1 cellular context compared by ENCODE assay signal in the genomic region with DNA sequence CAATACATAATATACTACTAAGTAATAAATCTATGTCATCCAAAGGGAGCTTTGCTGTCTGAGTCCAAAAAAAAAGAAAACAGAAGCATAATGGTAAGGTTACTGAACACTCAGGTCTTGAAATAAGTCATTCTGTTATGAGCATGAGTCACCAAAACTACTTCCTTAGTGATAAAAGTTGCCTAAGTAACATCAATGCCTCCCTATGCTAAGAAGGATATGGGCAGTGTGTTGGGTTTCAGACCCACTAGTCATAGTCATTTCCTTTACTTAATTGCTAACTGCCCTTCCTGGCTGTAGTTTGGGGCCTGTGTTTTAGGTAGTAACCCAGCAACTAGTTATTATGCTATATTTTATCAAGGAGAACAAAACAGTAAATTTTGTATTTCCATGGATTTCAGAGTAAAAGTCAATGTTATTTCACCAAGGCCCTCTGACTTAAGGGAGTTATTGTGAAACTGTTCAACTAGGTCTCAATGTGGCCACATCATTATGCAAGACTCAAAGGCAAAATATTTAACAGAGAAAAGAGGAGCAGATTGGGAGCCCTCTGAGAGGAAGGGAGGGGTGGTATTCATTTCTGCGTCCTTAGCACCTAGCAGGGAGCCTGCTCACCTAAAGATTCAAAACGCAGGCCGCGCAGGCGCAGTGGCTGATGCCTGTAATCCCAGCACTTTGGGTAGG.
A peak's percentile ranks its signal among the peaks of the same experiment; 100 is the strongest.
TF ChIP-seq lines count a peak whose summit lies in the region.

No MANE protein-coding gene starts in this region.

TF ChIP-seq in HCT116, 20 proteins besides CTCF, POLR2A, EP300 and RAD21 (continued from another document):
- no peak; the same call in 1 of the 2 replicates for TF ChIP-seq SRF (IDR thresholded peaks at IDR 0.05; ENCODE audit: low read depth)
- peak; percentile 84 for TF ChIP-seq FOSL1 (IDR thresholded peaks at IDR 0.05; ENCODE audit: low read depth)
- TF ChIP-seq EZH2phosphoT487 (IDR thresholded peaks at IDR 0.05; ENCODE audit: borderline replicate concordance), result no peak
- peak; percentile 78 for TF ChIP-seq TCF7L2 (IDR thresholded peaks at IDR 0.05; ENCODE audit: borderline replicate concordance, extremely low read depth, insufficient read depth, insufficient read length)
- TF ChIP-seq CBX3 (IDR thresholded peaks at IDR 0.05; ENCODE audit: low read depth), result peak; percentile 61
- TF ChIP-seq, protein P1, sequence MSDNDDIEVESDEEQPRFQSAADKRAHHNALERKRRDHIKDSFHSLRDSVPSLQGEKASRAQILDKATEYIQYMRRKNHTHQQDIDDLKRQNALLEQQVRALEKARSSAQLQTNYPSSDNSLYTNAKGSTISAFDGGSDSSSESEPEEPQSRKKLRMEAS (IDR thresholded peaks at IDR 0.05), result 0 out of 2 replicates have a peak, but pooled peaks have one; percentile 28
- no peak for TF ChIP-seq EGR1 (IDR thresholded peaks at IDR 0.05; ENCODE audit: low read depth)
- no peak for TF ChIP-seq ZNF274 (IDR thresholded peaks at IDR 0.05; ENCODE audit: low read depth, low read length)
- TF ChIP-seq SP1 (IDR thresholded peaks at IDR 0.05; ENCODE audit: low read depth), result peak; percentile 86
- 0 out of 2 replicates have a peak, but pooled peaks have one; percentile 8 for TF ChIP-seq ZFX (IDR thresholded peaks at IDR 0.05)
- TF ChIP-seq YY1 (IDR thresholded peaks at IDR 0.05; ENCODE audit: extremely low read depth, insufficient replicate concordance, low read depth, low read length), result no peak
- TF ChIP-seq, protein P2, sequence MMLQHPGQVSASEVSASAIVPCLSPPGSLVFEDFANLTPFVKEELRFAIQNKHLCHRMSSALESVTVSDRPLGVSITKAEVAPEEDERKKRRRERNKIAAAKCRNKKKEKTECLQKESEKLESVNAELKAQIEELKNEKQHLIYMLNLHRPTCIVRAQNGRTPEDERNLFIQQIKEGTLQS (IDR thresholded peaks at IDR 0.05), result no peak
- TF ChIP-seq ELF1 (IDR thresholded peaks at IDR 0.05; ENCODE audit: borderline replicate concordance, low read depth), result no peak
- TF ChIP-seq EZH2 (IDR thresholded peaks at IDR 0.05), result no peak
- TF ChIP-seq POLR2AphosphoS5 (IDR thresholded peaks at IDR 0.05; ENCODE audit: low read depth, low read length), result peak; percentile 43; the same call in 1 of the 2 replicates
- peak; percentile 77 for TF ChIP-seq CEBPB (IDR thresholded peaks at IDR 0.05; ENCODE audit: low read depth)
- TF ChIP-seq, protein P3, sequence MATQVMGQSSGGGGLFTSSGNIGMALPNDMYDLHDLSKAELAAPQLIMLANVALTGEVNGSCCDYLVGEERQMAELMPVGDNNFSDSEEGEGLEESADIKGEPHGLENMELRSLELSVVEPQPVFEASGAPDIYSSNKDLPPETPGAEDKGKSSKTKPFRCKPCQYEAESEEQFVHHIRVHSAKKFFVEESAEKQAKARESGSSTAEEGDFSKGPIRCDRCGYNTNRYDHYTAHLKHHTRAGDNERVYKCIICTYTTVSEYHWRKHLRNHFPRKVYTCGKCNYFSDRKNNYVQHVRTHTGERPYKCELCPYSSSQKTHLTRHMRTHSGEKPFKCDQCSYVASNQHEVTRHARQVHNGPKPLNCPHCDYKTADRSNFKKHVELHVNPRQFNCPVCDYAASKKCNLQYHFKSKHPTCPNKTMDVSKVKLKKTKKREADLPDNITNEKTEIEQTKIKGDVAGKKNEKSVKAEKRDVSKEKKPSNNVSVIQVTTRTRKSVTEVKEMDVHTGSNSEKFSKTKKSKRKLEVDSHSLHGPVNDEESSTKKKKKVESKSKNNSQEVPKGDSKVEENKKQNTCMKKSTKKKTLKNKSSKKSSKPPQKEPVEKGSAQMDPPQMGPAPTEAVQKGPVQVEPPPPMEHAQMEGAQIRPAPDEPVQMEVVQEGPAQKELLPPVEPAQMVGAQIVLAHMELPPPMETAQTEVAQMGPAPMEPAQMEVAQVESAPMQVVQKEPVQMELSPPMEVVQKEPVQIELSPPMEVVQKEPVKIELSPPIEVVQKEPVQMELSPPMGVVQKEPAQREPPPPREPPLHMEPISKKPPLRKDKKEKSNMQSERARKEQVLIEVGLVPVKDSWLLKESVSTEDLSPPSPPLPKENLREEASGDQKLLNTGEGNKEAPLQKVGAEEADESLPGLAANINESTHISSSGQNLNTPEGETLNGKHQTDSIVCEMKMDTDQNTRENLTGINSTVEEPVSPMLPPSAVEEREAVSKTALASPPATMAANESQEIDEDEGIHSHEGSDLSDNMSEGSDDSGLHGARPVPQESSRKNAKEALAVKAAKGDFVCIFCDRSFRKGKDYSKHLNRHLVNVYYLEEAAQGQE (IDR thresholded peaks at IDR 0.05; ENCODE audit: low read depth), result no peak
- peak; percentile 88 for TF ChIP-seq JUND (IDR thresholded peaks at IDR 0.05)
- TF ChIP-seq, protein P4, sequence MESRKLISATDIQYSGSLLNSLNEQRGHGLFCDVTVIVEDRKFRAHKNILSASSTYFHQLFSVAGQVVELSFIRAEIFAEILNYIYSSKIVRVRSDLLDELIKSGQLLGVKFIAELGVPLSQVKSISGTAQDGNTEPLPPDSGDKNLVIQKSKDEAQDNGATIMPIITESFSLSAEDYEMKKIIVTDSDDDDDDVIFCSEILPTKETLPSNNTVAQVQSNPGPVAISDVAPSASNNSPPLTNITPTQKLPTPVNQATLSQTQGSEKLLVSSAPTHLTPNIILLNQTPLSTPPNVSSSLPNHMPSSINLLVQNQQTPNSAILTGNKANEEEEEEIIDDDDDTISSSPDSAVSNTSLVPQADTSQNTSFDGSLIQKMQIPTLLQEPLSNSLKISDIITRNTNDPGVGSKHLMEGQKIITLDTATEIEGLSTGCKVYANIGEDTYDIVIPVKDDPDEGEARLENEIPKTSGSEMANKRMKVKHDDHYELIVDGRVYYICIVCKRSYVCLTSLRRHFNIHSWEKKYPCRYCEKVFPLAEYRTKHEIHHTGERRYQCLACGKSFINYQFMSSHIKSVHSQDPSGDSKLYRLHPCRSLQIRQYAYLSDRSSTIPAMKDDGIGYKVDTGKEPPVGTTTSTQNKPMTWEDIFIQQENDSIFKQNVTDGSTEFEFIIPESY (IDR thresholded peaks at IDR 0.05; ENCODE audit: extremely low read depth, insufficient replicate concordance, low read length), result no peak
